Comparison of ENCODE assay signal across 8 cellular contexts in genomic region chr11:124875943-124876817, GRCh38. TPM values are rescaled to one million over a fixed set of nuclear protein-coding genes. Genes with fewer than 3 reads are reported as not detected.
DNase-seq lines count a peak whose midpoint lies in the region; ATAC-seq and TF ChIP-seq lines count a peak whose summit lies in the region.

No MANE protein-coding gene starts in this region.

- H3K27ac Mint-ChIP-seq in CD4-positive, alpha-beta T cell, result peak overlapping the region; percentile 87

- intact Hi-C loops in CD4-positive, alpha-beta T cell (cut with DNase I, micrococcal nuclease), result loop anchor here (2.0 to 5.0 kb wide), 10 partner anchors 37 to 1134 kb away; partner anchors contain the start of genes SIAE (in 2 of the 2), SPA17 (in 2 of the 2), CCDC15 (in 1 of the 2) and MSANTD2 (in 1 of the 2)

- H3K36me3 Mint-ChIP-seq in CD4-positive, alpha-beta T cell (ENCODE audit: low read depth), result no peaks in the 10 kb centered on the region

- no peaks in the 10 kb centered on the region for H3K9me3 ChIP-seq in CD4-positive, alpha-beta T cell (ENCODE audit: control insufficient read depth, low read length)
- H3K9me3 ChIP-seq in OCI-LY1 (ENCODE audit: low read length) (no peaks in the 10 kb centered on the region), mucosa of rectum (ENCODE audit: control insufficient read depth in 2 of 2, low read length in 2 of 2) (no peaks in the 10 kb centered on the region)

- peaks cover 4% of the 10 kb centered on the region for H3K4me1 ChIP-seq in OCI-LY1 (ENCODE audit: insufficient read depth, low read length, severe bottlenecking)
- H3K4me1 ChIP-seq in mucosa of rectum (ENCODE audit: control insufficient read depth in 2 of 2, insufficient read depth in 2 of 2, low read length in 2 of 2), result peaks cover 2 to 5% of the 10 kb centered on the region in 2 donors

- H4K20me1 ChIP-seq in OCI-LY1 (ENCODE audit: insufficient read depth, low read length), result no peaks in the 10 kb centered on the region

- H3K27ac ChIP-seq in CD4-positive, alpha-beta T cell (ENCODE audit: low read depth, low read length), result peak overlapping the region; percentile 62
- H3K27ac ChIP-seq in OCI-LY1 (ENCODE audit: low read depth, low read length, poor library complexity, severe bottlenecking) (no peak overlapping the region), mucosa of rectum (ENCODE audit: low read depth in 2 of 2, low read length in 2 of 2) (peak overlapping the region; percentile 83 to 84)

- POLR2A ChIA-PET in CD4-positive, alpha-beta T cell (lab: Charles Lee), result interaction anchor here (0.6 to 1.5 kb wide), 17 partner anchors 8 to 235 kb away, joined by 3 to 30 read pairs (median 5); partner anchors contain the start of genes CCDC15, MSANTD2, SIAE and SPA17

- ATAC-seq in CD4-positive, alpha-beta T cell (ENCODE audit: poor library complexity), result peak; percentile 96
- ATAC-seq in GM19397 (IDR thresholded peaks at IDR 0.05; ENCODE audit: unreplicated experiment), result peak; percentile 90
- ATAC-seq in HG03558 (IDR thresholded peaks at IDR 0.05; ENCODE audit: extremely low read depth, unreplicated experiment), result peak; percentile 79

- no peaks in the 10 kb centered on the region for H3K79me2 ChIP-seq in OCI-LY1 (ENCODE audit: insufficient read depth, low read length)

- peaks cover 42% of the 10 kb centered on the region for H3K27me3 Mint-ChIP-seq in CD4-positive, alpha-beta T cell

- peak; percentile 54 to 78 (median 68) for DNase-seq in CD4-positive, alpha-beta T cell
- DNase-seq in activated T-cell treated with anti-CD3 and anti-CD28 coated beads for 24 hours (ENCODE audit: low read depth) (peak; percentile 77), erythroblast (lab: John Stamatoyannopoulos, UW) (peak; percentile 82 to 85)
- DNase-seq in stimulated activated CD8-positive, alpha-beta memory T cell treated with anti-CD3 and anti-CD28 coated beads, Interleukin-4, amount 100 ng/mL, for 24 hours (ENCODE audit: low read depth), result peak; percentile 68

- peaks cover 40% of the 10 kb centered on the region for H3K27me3 ChIP-seq in CD4-positive, alpha-beta T cell (ENCODE audit: control insufficient read depth, insufficient read depth, low read length)
- no peaks in the 10 kb centered on the region; the same call in 1 of the 2 replicates for H3K27me3 ChIP-seq in OCI-LY1 (ENCODE audit: insufficient read depth, low read length)
- peaks cover 10 to 31% of the 10 kb centered on the region in 2 donors for H3K27me3 ChIP-seq in mucosa of rectum (ENCODE audit: control insufficient read depth in 2 of 2, insufficient read depth in 2 of 2, low read length in 2 of 2)

- H3K4me3 Mint-ChIP-seq in CD4-positive, alpha-beta T cell, result peak overlapping the region; percentile 94

- H3K9me2 ChIP-seq in OCI-LY1 (ENCODE audit: low read depth, low read length), result no peaks in the 10 kb centered on the region

- H3K4me2 ChIP-seq in OCI-LY1 (ENCODE audit: low read length), result peak overlapping the region; percentile 75

- H3K4me1 Mint-ChIP-seq in CD4-positive, alpha-beta T cell (ENCODE audit: low read depth), result peaks cover 25% of the 10 kb centered on the region

- H3K36me3 ChIP-seq in OCI-LY1 (ENCODE audit: insufficient read depth, low read length) (no peaks in the 10 kb centered on the region), mucosa of rectum (ENCODE audit: control insufficient read depth in 2 of 2, insufficient read depth in 2 of 2, low read length in 2 of 2) (no peaks in the 10 kb centered on the region)

- H2AFZ ChIP-seq in OCI-LY1 (ENCODE audit: low read length), result no peak overlapping the region

- H3K4me3 ChIP-seq in OCI-LY1 (ENCODE audit: low read depth, low read length, poor library complexity, severe bottlenecking) (peak overlapping the region; percentile 58), mucosa of rectum (ENCODE audit: low read length in 2 of 2) (peak overlapping the region; percentile 74 to 83)

- peak; percentile 80 for TF ChIP-seq CTCF in CD4-positive, alpha-beta T cell (IDR thresholded peaks at IDR 0.05)
- TF ChIP-seq CTCF in OCI-LY1 (IDR thresholded peaks at IDR 0.05; ENCODE audit: low read length), result peak; percentile 55

- H3K9me3 Mint-ChIP-seq in CD4-positive, alpha-beta T cell, result no peaks in the 10 kb centered on the region

- no peaks in the 10 kb centered on the region for H3F3A ChIP-seq in OCI-LY1 (ENCODE audit: insufficient read depth, low read length)

- CTCF ChIA-PET in CD4-positive, alpha-beta T cell (lab: Charles Lee), result interaction anchor here (0.5 to 1.5 kb wide), 24 partner anchors 10 to 254 kb away, joined by 3 to 27 read pairs (median 4); partner anchors contain the start of genes CCDC15, ESAM, ROBO3 and SIAE

- H3K9ac ChIP-seq in OCI-LY1 (ENCODE audit: low read length) (peak overlapping the region; percentile 40; the same call in 1 of the 2 replicates), mucosa of rectum (ENCODE audit: low read depth in 1 of 2, low read length in 2 of 2) (peak overlapping the region; percentile 70 to 85)

- no peak for TF ChIP-seq POLR2A in erythroblast (IDR thresholded peaks at IDR 0.05; ENCODE audit: low read length)

RNA-seq across cellular contexts. Expression of gene ROBO3, which starts 10.9 kb away (rescaled TPM):
- total RNA-seq in CD4-positive, alpha-beta T cell, result 10 to 100 TPM; 26.2 to 27.2 TPM

RNA-seq across cellular contexts. Expression of gene ROBO4, which starts 21.5 kb away (rescaled TPM):
- not detected for total RNA-seq in CD4-positive, alpha-beta T cell

RNA-seq across cellular contexts. Expression of gene HEPN1, which starts 42.9 kb away (rescaled TPM):
- not detected for total RNA-seq in CD4-positive, alpha-beta T cell

RNA-seq across cellular contexts. Expression of gene HEPACAM, which starts 59.7 kb away (rescaled TPM):
- not detected for total RNA-seq in CD4-positive, alpha-beta T cell
